ENCODE assay signal across 8 cellular contexts in genomic region chr4:145937990-145938611, GRCh38. TPM values are rescaled to one million over a fixed set of nuclear protein-coding genes. Genes with fewer than 3 reads are reported as not detected.
A peak's percentile ranks its signal among the peaks of the same experiment; 100 is the strongest.
DNase-seq lines count a peak whose midpoint lies in the region; ATAC-seq lines count a peak whose summit lies in the region.

No MANE protein-coding gene starts in this region.

- H2AFZ ChIP-seq in mesenchymal stem cell (ENCODE audit: low read depth, low read length): no peak overlapping the region

- H3K9me3 Mint-ChIP-seq in activated CD4-positive, alpha-beta T cell treated with anti-CD3 and anti-CD28 coated beads, Interleukin-2, amount 10 ng/mL, durations not matched to agents 24 days and 14 days: no peaks in the 10 kb centered on the region

- no peaks in the 10 kb centered on the region for H3K79me1 ChIP-seq in mesenchymal stem cell (replicated peaks; ENCODE audit: low read length, poor library complexity, severe bottlenecking)

- peak overlapping the region; percentile 84 for H3K27ac ChIP-seq in duodenal mucosa (ENCODE audit: low read depth, low read length)
- H3K27ac ChIP-seq in mesenchymal stem cell (ENCODE audit: low read length, poor library complexity, severe bottlenecking): peak overlapping the region; percentile 67

- H3K9me3 ChIP-seq in duodenal mucosa (ENCODE audit: control insufficient read depth in 1 of 2, low read length in 2 of 2) (no peaks in the 10 kb centered on the region), mesenchymal stem cell (ENCODE audit: control insufficient read depth, low read length) (no peaks in the 10 kb centered on the region)

- 0% methylated on average over 4 of the region's 18 CpGs for WGBS in mesenchymal stem cell

- H2BK15ac ChIP-seq in mesenchymal stem cell (ENCODE audit: low read depth, poor library complexity, severe bottlenecking): peak overlapping the region; percentile 15

- H4K91ac ChIP-seq in mesenchymal stem cell (ENCODE audit: low read length): peak overlapping the region; percentile 95

- peak overlapping the region; percentile 98 to 99 for H3K4me3 ChIP-seq in duodenal mucosa (ENCODE audit: low read depth in 1 of 2, low read length in 2 of 2)
- peak overlapping the region; percentile 77 to 96 for H3K4me3 ChIP-seq in mesenchymal stem cell (ENCODE audit: insufficient read depth in 1 of 2, low read depth in 1 of 2, low read length in 2 of 2)

- H2BK120ac ChIP-seq in mesenchymal stem cell (ENCODE audit: low read depth, low read length): peak overlapping the region; percentile 98

- H3K9ac ChIP-seq in duodenal mucosa (ENCODE audit: low read depth in 1 of 2, low read length in 2 of 2) (peak overlapping the region; percentile 84 to 98), mesenchymal stem cell (ENCODE audit: low read length) (peak overlapping the region; percentile 98)

- peak overlapping the region in 1 of 2 experiments; percentile 16 for H3K23ac ChIP-seq in mesenchymal stem cell (ENCODE audit: low read length in 2 of 2)

- H3K18ac ChIP-seq in mesenchymal stem cell (ENCODE audit: low read depth in 1 of 2, low read length in 2 of 2): peak overlapping the region; percentile 37 to 86

- DNase-seq in NCI-H1694 (lab: John Stamatoyannopoulos, UW) (peak; percentile 26), NCI-H1694 treated with DMSO at 0.1 percent for 48 hours (lab: John Stamatoyannopoulos, UW) (no peak), Kasumi-1 (lab: John Stamatoyannopoulos, UW) (peak; percentile 27 to 37), mesenchymal stem cell (peak; percentile 59)
- peak; percentile 82 for DNase-seq in activated CD4-positive, alpha-beta T cell treated with anti-CD3 and anti-CD28 coated beads, Interleukin-2, amount 10 ng/mL, durations not matched to agents 24 days and 14 days
- peak; percentile 4 to 17 for DNase-seq in stimulated activated CD8-positive, alpha-beta memory T cell treated with anti-CD3 and anti-CD28 coated beads, Interleukin-7, amount 100 ng/mL, for 1 hour (ENCODE audit: low read depth in 2 of 2)

- peak overlapping the region; percentile 9 to 73 for H3K4ac ChIP-seq in mesenchymal stem cell (ENCODE audit: low read depth in 1 of 2, low read length in 2 of 2)

- no peaks in the 10 kb centered on the region for H3K36me3 ChIP-seq in duodenal mucosa (ENCODE audit: control insufficient read depth in 1 of 2, insufficient read depth in 2 of 2, low read length in 2 of 2)
- no peaks in the 10 kb centered on the region for H3K36me3 ChIP-seq in mesenchymal stem cell (ENCODE audit: control insufficient read depth in 1 of 2, insufficient read depth in 2 of 2, low read depth in 1 of 2, low read length in 2 of 2)

- peak overlapping the region in 1 of 2 experiments; percentile 57 for H3K14ac ChIP-seq in mesenchymal stem cell (ENCODE audit: low read length in 2 of 2)

- H2AK5ac ChIP-seq in mesenchymal stem cell (ENCODE audit: low read length, severe bottlenecking): no peak overlapping the region

- H4K8ac ChIP-seq in mesenchymal stem cell (ENCODE audit: low read length): peak overlapping the region; percentile 29

- H3K4me2 ChIP-seq in mesenchymal stem cell (ENCODE audit: low read length, poor library complexity, severe bottlenecking): peak overlapping the region; percentile 40

- peak overlapping the region; percentile 95 for H3K27ac Mint-ChIP-seq in activated CD4-positive, alpha-beta T cell treated with anti-CD3 and anti-CD28 coated beads, Interleukin-2, amount 10 ng/mL, durations not matched to agents 24 days and 14 days

- intact Hi-C loops in activated CD4-positive, alpha-beta T cell treated with anti-CD3 and anti-CD28 coated beads, Interleukin-2, amount 10 ng/mL, durations not matched to agents 24 days and 14 days (cut with micrococcal nuclease): loop anchor here (1.0 to 10.0 kb wide), 13 partner anchors 63 to 841 kb away; partner anchors contain the start of genes ABCE1, ANAPC10, MMAA and OTUD4

- H3K27me3 ChIP-seq in duodenal mucosa (ENCODE audit: control insufficient read depth in 1 of 2, insufficient read depth in 2 of 2, low read length in 2 of 2) (no peaks in the 10 kb centered on the region), mesenchymal stem cell (ENCODE audit: control insufficient read depth in 1 of 2, insufficient read depth in 1 of 2, low read length in 2 of 2) (no peaks in the 10 kb centered on the region)

- peaks cover 10% of the 10 kb centered on the region for H3K36me3 Mint-ChIP-seq in activated CD4-positive, alpha-beta T cell treated with anti-CD3 and anti-CD28 coated beads, Interleukin-2, amount 10 ng/mL, durations not matched to agents 24 days and 14 days (ENCODE audit: low read depth)

- peak overlapping the region in 1 of 2 experiments; percentile 57 for H2BK12ac ChIP-seq in mesenchymal stem cell (ENCODE audit: low read length in 2 of 2)

- ATAC-seq in HG03280 (IDR thresholded peaks at IDR 0.05; ENCODE audit: unreplicated experiment): no peak

- peak overlapping the region; percentile 95 for H2BK5ac ChIP-seq in mesenchymal stem cell (ENCODE audit: low read depth, low read length, poor library complexity, severe bottlenecking)

- peaks cover 34% of the 10 kb centered on the region for H3K4me1 Mint-ChIP-seq in activated CD4-positive, alpha-beta T cell treated with anti-CD3 and anti-CD28 coated beads, Interleukin-2, amount 10 ng/mL, durations not matched to agents 24 days and 14 days

- H3K4me3 Mint-ChIP-seq in activated CD4-positive, alpha-beta T cell treated with anti-CD3 and anti-CD28 coated beads, Interleukin-2, amount 10 ng/mL, durations not matched to agents 24 days and 14 days: peak overlapping the region; percentile 95

- peaks cover 15 to 17% of the 10 kb centered on the region in 2 donors for H3K4me1 ChIP-seq in duodenal mucosa (ENCODE audit: control insufficient read depth in 1 of 2, insufficient read depth in 2 of 2, low read length in 2 of 2)
- H3K4me1 ChIP-seq in mesenchymal stem cell (ENCODE audit: control insufficient read depth, insufficient read depth, low read depth, low read length): peaks cover 3% of the 10 kb centered on the region

- no peaks in the 10 kb centered on the region for H3K27me3 Mint-ChIP-seq in activated CD4-positive, alpha-beta T cell treated with anti-CD3 and anti-CD28 coated beads, Interleukin-2, amount 10 ng/mL, durations not matched to agents 24 days and 14 days

RNA-seq across cellular contexts. Expression of gene ZNF827, which starts 0.5 kb away (rescaled TPM):
- 59.1 and 59.4 TPM in 2 replicates for total RNA-seq in activated CD4-positive, alpha-beta T cell treated with anti-CD3 and anti-CD28 coated beads, Interleukin-2, amount 10 ng/mL, durations not matched to agents 24 days and 14 days
- polyA plus RNA-seq in mesenchymal stem cell (2013, experiment 1 of 2): 9.0 TPM
- 7.6 TPM for polyA plus RNA-seq in mesenchymal stem cell (2013, experiment 2 of 2)
